Comparison of ENCODE assay signal across 1 cellular context in the genomic region with DNA sequence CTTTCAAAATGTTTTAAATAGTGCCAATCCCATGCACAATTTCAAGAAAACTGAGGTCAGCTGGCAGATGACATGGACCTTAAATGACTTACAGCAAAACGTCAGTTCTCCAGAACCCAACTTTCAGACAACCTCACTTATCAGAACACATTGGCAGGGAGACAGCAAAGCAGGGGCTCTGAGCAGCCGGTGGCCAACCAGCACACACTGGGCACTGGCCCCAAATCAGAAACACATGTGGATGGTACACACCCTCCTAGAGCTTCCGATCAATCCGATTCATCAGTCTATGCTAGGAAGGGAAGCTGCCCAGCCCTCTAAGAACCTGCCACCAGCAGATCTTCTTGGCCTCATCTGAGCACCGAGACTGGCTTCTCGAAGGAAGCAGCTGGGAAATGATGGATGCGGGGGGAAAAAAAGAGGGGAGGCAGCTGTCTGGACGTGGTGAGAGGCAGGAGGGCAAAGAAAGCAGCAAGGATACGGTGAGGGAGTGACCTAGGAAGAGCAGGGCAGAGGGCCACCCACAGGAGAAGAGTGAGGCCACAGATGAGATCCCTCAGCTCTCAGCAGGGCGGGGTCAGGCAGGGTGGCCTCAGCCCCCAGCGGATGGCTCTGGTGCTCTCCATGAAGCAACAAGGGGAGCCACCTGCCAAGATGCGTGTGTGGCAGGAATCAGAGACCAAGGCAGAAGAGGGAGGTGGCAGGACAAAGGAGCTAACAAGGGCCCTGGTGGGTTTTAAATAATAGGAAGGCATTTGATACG.
A peak's percentile ranks its signal among the peaks of the same experiment; 100 is the strongest.
TF ChIP-seq lines count a peak whose summit lies in the region.

No MANE protein-coding gene starts in this region.

TF ChIP-seq in HepG2, 621 proteins besides CTCF, POLR2A, EP300 and RAD21:
- TF ChIP-seq REL (CRISPR knock-in tag; conservative IDR thresholded peaks at IDR 0.05), result no peak
- TF ChIP-seq, protein P1, sequence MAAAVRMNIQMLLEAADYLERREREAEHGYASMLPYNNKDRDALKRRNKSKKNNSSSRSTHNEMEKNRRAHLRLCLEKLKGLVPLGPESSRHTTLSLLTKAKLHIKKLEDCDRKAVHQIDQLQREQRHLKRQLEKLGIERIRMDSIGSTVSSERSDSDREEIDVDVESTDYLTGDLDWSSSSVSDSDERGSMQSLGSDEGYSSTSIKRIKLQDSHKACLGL (CRISPR knock-in tag; IDR thresholded peaks at IDR 0.05), result no peak
- TF ChIP-seq HES4 (CRISPR knock-in tag; IDR thresholded peaks at IDR 0.05; ENCODE audit: borderline replicate concordance), result no peak
- no peak for TF ChIP-seq ZNF772 (CRISPR knock-in tag; IDR thresholded peaks at IDR 0.05)
- TF ChIP-seq, protein P2, sequence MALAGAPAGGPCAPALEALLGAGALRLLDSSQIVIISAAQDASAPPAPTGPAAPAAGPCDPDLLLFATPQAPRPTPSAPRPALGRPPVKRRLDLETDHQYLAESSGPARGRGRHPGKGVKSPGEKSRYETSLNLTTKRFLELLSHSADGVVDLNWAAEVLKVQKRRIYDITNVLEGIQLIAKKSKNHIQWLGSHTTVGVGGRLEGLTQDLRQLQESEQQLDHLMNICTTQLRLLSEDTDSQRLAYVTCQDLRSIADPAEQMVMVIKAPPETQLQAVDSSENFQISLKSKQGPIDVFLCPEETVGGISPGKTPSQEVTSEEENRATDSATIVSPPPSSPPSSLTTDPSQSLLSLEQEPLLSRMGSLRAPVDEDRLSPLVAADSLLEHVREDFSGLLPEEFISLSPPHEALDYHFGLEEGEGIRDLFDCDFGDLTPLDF (CRISPR knock-in tag; IDR thresholded peaks at IDR 0.05), result no peak
- TF ChIP-seq ZNF501 (CRISPR knock-in tag; IDR thresholded peaks at IDR 0.05), result 0 out of 2 replicates have a peak, but pooled peaks have one; percentile 24
- no peak for TF ChIP-seq FOXK1 (CRISPR knock-in tag; IDR thresholded peaks at IDR 0.05; ENCODE audit: borderline replicate concordance, low read depth)
- TF ChIP-seq PCBP1 (IDR thresholded peaks at IDR 0.05; ENCODE audit: borderline replicate concordance, low read depth, low read length), result no peak
- 0 out of 2 replicates have a peak, but pooled peaks have one; percentile 23 for TF ChIP-seq TAF1 (CRISPR knock-in tag; IDR thresholded peaks at IDR 0.05)
- no peak for TF ChIP-seq HDAC2 (CRISPR knock-in tag; IDR thresholded peaks at IDR 0.05)
- TF ChIP-seq, protein P3, sequence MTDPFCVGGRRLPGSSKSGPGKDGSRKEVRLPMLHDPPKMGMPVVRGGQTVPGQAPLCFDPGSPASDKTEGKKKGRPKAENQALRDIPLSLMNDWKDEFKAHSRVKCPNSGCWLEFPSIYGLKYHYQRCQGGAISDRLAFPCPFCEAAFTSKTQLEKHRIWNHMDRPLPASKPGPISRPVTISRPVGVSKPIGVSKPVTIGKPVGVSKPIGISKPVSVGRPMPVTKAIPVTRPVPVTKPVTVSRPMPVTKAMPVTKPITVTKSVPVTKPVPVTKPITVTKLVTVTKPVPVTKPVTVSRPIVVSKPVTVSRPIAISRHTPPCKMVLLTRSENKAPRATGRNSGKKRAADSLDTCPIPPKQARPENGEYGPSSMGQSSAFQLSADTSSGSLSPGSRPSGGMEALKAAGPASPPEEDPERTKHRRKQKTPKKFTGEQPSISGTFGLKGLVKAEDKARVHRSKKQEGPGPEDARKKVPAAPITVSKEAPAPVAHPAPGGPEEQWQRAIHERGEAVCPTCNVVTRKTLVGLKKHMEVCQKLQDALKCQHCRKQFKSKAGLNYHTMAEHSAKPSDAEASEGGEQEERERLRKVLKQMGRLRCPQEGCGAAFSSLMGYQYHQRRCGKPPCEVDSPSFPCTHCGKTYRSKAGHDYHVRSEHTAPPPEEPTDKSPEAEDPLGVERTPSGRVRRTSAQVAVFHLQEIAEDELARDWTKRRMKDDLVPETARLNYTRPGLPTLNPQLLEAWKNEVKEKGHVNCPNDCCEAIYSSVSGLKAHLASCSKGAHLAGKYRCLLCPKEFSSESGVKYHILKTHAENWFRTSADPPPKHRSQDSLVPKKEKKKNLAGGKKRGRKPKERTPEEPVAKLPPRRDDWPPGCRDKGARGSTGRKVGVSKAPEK (CRISPR knock-in tag; IDR thresholded peaks at IDR 0.05; ENCODE audit: borderline replicate concordance), result no peak
- TF ChIP-seq, protein P4, sequence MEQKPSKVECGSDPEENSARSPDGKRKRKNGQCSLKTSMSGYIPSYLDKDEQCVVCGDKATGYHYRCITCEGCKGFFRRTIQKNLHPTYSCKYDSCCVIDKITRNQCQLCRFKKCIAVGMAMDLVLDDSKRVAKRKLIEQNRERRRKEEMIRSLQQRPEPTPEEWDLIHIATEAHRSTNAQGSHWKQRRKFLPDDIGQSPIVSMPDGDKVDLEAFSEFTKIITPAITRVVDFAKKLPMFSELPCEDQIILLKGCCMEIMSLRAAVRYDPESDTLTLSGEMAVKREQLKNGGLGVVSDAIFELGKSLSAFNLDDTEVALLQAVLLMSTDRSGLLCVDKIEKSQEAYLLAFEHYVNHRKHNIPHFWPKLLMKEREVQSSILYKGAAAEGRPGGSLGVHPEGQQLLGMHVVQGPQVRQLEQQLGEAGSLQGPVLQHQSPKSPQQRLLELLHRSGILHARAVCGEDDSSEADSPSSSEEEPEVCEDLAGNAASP (CRISPR knock-in tag; IDR thresholded peaks at IDR 0.05; ENCODE audit: borderline replicate concordance), result no peak
- no peak for TF ChIP-seq MTA3 (CRISPR knock-in tag; IDR thresholded peaks at IDR 0.05)
- no peak for TF ChIP-seq GTF2F1 (IDR thresholded peaks at IDR 0.05; ENCODE audit: low read length)
- TF ChIP-seq, protein P5, sequence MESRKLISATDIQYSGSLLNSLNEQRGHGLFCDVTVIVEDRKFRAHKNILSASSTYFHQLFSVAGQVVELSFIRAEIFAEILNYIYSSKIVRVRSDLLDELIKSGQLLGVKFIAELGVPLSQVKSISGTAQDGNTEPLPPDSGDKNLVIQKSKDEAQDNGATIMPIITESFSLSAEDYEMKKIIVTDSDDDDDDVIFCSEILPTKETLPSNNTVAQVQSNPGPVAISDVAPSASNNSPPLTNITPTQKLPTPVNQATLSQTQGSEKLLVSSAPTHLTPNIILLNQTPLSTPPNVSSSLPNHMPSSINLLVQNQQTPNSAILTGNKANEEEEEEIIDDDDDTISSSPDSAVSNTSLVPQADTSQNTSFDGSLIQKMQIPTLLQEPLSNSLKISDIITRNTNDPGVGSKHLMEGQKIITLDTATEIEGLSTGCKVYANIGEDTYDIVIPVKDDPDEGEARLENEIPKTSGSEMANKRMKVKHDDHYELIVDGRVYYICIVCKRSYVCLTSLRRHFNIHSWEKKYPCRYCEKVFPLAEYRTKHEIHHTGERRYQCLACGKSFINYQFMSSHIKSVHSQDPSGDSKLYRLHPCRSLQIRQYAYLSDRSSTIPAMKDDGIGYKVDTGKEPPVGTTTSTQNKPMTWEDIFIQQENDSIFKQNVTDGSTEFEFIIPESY (CRISPR knock-in tag; IDR thresholded peaks at IDR 0.05), result peak; percentile 46; the same call in 1 of the 2 replicates
- no peak for TF ChIP-seq TSC22D2 (CRISPR knock-in tag; IDR thresholded peaks at IDR 0.05; ENCODE audit: borderline replicate concordance)
- no peak for TF ChIP-seq PAX8 (CRISPR knock-in tag; IDR thresholded peaks at IDR 0.05; ENCODE audit: borderline replicate concordance)
- no peak for TF ChIP-seq ZNF782 (CRISPR knock-in tag; IDR thresholded peaks at IDR 0.05; ENCODE audit: borderline replicate concordance)
- TF ChIP-seq, protein P6, sequence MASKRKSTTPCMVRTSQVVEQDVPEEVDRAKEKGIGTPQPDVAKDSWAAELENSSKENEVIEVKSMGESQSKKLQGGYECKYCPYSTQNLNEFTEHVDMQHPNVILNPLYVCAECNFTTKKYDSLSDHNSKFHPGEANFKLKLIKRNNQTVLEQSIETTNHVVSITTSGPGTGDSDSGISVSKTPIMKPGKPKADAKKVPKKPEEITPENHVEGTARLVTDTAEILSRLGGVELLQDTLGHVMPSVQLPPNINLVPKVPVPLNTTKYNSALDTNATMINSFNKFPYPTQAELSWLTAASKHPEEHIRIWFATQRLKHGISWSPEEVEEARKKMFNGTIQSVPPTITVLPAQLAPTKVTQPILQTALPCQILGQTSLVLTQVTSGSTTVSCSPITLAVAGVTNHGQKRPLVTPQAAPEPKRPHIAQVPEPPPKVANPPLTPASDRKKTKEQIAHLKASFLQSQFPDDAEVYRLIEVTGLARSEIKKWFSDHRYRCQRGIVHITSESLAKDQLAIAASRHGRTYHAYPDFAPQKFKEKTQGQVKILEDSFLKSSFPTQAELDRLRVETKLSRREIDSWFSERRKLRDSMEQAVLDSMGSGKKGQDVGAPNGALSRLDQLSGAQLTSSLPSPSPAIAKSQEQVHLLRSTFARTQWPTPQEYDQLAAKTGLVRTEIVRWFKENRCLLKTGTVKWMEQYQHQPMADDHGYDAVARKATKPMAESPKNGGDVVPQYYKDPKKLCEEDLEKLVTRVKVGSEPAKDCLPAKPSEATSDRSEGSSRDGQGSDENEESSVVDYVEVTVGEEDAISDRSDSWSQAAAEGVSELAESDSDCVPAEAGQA (IDR thresholded peaks at IDR 0.05; ENCODE audit: low read depth), result no peak
- TF ChIP-seq, protein P6 (CRISPR knock-in tag; IDR thresholded peaks at IDR 0.05; ENCODE audit: borderline replicate concordance), result no peak
- peak; percentile 52; the same call in 1 of the 2 replicates for TF ChIP-seq ZSCAN21 (CRISPR knock-in tag; IDR thresholded peaks at IDR 0.05; ENCODE audit: borderline replicate concordance)
- no peak for TF ChIP-seq ELF4 (CRISPR knock-in tag; IDR thresholded peaks at IDR 0.05; ENCODE audit: borderline replicate concordance)
- no peak for TF ChIP-seq ZNF3 (CRISPR knock-in tag; IDR thresholded peaks at IDR 0.05)
- TF ChIP-seq, protein P7, sequence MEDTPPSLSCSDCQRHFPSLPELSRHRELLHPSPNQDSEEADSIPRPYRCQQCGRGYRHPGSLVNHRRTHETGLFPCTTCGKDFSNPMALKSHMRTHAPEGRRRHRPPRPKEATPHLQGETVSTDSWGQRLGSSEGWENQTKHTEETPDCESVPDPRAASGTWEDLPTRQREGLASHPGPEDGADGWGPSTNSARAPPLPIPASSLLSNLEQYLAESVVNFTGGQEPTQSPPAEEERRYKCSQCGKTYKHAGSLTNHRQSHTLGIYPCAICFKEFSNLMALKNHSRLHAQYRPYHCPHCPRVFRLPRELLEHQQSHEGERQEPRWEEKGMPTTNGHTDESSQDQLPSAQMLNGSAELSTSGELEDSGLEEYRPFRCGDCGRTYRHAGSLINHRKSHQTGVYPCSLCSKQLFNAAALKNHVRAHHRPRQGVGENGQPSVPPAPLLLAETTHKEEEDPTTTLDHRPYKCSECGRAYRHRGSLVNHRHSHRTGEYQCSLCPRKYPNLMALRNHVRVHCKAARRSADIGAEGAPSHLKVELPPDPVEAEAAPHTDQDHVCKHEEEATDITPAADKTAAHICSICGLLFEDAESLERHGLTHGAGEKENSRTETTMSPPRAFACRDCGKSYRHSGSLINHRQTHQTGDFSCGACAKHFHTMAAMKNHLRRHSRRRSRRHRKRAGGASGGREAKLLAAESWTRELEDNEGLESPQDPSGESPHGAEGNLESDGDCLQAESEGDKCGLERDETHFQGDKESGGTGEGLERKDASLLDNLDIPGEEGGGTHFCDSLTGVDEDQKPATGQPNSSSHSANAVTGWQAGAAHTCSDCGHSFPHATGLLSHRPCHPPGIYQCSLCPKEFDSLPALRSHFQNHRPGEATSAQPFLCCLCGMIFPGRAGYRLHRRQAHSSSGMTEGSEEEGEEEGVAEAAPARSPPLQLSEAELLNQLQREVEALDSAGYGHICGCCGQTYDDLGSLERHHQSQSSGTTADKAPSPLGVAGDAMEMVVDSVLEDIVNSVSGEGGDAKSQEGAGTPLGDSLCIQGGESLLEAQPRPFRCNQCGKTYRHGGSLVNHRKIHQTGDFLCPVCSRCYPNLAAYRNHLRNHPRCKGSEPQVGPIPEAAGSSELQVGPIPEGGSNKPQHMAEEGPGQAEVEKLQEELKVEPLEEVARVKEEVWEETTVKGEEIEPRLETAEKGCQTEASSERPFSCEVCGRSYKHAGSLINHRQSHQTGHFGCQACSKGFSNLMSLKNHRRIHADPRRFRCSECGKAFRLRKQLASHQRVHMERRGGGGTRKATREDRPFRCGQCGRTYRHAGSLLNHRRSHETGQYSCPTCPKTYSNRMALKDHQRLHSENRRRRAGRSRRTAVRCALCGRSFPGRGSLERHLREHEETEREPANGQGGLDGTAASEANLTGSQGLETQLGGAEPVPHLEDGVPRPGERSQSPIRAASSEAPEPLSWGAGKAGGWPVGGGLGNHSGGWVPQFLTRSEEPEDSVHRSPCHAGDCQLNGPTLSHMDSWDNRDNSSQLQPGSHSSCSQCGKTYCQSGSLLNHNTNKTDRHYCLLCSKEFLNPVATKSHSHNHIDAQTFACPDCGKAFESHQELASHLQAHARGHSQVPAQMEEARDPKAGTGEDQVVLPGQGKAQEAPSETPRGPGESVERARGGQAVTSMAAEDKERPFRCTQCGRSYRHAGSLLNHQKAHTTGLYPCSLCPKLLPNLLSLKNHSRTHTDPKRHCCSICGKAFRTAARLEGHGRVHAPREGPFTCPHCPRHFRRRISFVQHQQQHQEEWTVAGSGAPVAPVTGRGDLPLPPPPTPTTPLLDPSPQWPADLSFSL (CRISPR knock-in tag; IDR thresholded peaks at IDR 0.05), result no peak
- no peak for TF ChIP-seq ARNTL (CRISPR knock-in tag; IDR thresholded peaks at IDR 0.05)
- TF ChIP-seq, protein P8, sequence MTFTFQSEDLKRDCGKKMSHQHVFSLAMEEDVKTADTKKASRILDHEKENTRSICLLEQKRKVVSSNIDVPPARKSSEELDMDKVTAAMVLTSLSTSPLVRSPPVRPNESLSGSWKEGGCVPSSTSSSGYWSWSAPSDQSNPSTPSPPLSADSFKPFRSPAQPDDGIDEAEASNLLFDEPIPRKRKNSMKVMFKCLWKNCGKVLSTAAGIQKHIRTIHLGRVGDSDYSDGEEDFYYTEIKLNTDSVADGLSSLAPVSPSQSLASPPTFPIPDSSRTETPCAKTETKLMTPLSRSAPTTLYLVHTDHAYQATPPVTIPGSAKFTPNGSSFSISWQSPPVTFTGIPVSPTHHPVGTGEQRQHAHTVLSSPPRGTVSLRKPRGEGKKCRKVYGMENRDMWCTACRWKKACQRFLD (CRISPR knock-in tag; IDR thresholded peaks at IDR 0.05; ENCODE audit: borderline replicate concordance), result no peak
